In the genomic region with DNA sequence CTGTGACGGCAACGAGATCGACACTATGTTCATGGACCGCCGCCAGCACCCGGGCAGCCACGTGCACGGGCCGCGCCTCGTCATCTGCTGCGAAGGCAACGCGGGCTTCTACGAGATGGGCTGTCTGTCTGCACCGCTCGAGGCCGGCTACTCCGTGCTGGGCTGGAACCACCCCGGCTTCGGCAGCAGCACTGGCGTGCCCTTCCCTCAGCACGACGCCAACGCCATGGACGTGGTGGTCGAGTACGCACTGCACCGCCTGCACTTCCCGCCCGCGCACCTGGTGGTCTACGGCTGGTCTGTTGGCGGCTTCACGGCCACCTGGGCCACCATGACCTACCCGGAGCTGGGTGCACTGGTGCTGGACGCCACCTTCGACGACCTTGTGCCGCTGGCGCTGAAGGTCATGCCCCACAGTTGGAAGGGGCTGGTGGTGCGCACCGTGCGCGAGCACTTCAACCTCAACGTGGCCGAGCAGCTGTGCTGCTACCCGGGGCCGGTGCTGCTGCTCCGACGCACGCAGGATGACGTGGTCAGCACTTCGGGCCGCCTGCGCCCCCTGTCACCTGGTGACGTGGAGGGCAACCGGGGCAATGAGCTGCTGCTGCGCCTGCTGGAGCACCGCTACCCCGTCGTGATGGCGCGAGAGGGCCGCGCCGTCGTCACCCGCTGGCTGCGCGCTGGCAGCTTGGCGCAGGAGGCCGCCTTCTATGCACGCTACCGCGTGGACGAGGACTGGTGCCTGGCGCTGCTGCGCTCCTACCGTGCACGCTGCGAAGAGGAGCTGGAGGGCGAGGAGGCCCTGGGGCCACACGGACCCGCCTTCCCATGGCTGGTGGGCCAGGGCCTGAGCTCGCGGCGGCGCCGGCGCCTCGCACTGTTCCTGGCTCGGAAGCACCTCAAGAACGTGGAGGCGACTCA, we compare ENCODE assay signal across 1 cellular context.
A peak's percentile ranks its signal among the peaks of the same experiment; 100 is the strongest.
TF ChIP-seq lines count a peak whose summit lies in the region.

No MANE protein-coding gene starts in this region.

TF ChIP-seq in HepG2, 621 proteins besides CTCF, POLR2A, EP300 and RAD21 (continues in another document):
- TF ChIP-seq NONO (IDR thresholded peaks at IDR 0.05) (no peak), NONO (CRISPR knock-in tag; conservative IDR thresholded peaks at IDR 0.05) (peak; percentile 20; the same call in 1 of the 2 replicates), IKZF1 (IDR thresholded peaks at IDR 0.05) (no peak), MLLT10 (CRISPR knock-in tag; IDR thresholded peaks at IDR 0.05) (no peak), GABPB1 (CRISPR knock-in tag; IDR thresholded peaks at IDR 0.05) (no peak), RBFOX2 (IDR thresholded peaks at IDR 0.05; ENCODE audit: low read depth, low read length) (peak; percentile 89), SIX1 (CRISPR knock-in tag; IDR thresholded peaks at IDR 0.05; ENCODE audit: borderline replicate concordance) (no peak), SPEN (CRISPR knock-in tag; IDR thresholded peaks at IDR 0.05; ENCODE audit: low read depth) (no peak), ZNF232 (CRISPR knock-in tag; IDR thresholded peaks at IDR 0.05; ENCODE audit: borderline replicate concordance) (no peak), ZNF737 (CRISPR knock-in tag; IDR thresholded peaks at IDR 0.05; ENCODE audit: borderline replicate concordance) (0 out of 2 replicates have a peak, but pooled peaks have one; percentile 6), RBM22 (optimal IDR thresholded peaks at IDR 0.05; ENCODE audit: low read length) (peak; percentile 52), HNRNPL (IDR thresholded peaks at IDR 0.05; ENCODE audit: low read depth, low read length) (peak; percentile 60; the same call in 1 of the 2 replicates), PITX1 (CRISPR knock-in tag; IDR thresholded peaks at IDR 0.05) (peak; percentile 41; the same call in 1 of the 2 replicates), RXRA (CRISPR knock-in tag; IDR thresholded peaks at IDR 0.05) (peak; percentile 11; the same call in 1 of the 2 replicates), ZNF672 (CRISPR knock-in tag; IDR thresholded peaks at IDR 0.05) (no peak), AGO2 (optimal IDR thresholded peaks at IDR 0.05; ENCODE audit: low read depth, low read length) (peak; percentile 96), AGO1 (IDR thresholded peaks at IDR 0.05; ENCODE audit: low read depth, low read length, poor library complexity, severe bottlenecking) (peak; percentile 40), KDM5A (IDR thresholded peaks at IDR 0.05; ENCODE audit: borderline replicate concordance, low read length) (no peak), ZC3H13 (CRISPR knock-in tag; IDR thresholded peaks at IDR 0.05) (peak; percentile 92; the same call in 1 of the 2 replicates), ZNF260 (CRISPR knock-in tag; IDR thresholded peaks at IDR 0.05; ENCODE audit: borderline replicate concordance, low read depth) (no peak), NFKB2 (CRISPR knock-in tag; IDR thresholded peaks at IDR 0.05; ENCODE audit: borderline replicate concordance) (peak; percentile 27; the same call in 1 of the 2 replicates), STAG1 (CRISPR knock-in tag; IDR thresholded peaks at IDR 0.05) (no peak), NR2C2 (CRISPR knock-in tag; IDR thresholded peaks at IDR 0.05; ENCODE audit: borderline replicate concordance) (no peak), PRMT3 (CRISPR knock-in tag; IDR thresholded peaks at IDR 0.05; ENCODE audit: borderline replicate concordance, low read depth) (no peak), NCOA1 (CRISPR knock-in tag; IDR thresholded peaks at IDR 0.05) (no peak), REPIN1 (CRISPR knock-in tag; IDR thresholded peaks at IDR 0.05; ENCODE audit: borderline replicate concordance, low read depth) (no peak), ZNF598 (CRISPR knock-in tag; IDR thresholded peaks at IDR 0.05; ENCODE audit: borderline replicate concordance) (no peak), FOXA1 (IDR thresholded peaks at IDR 0.05) (no peak), FOXA1 (CRISPR knock-in tag; IDR thresholded peaks at IDR 0.05) (no peak), HNRNPLL (IDR thresholded peaks at IDR 0.05; ENCODE audit: low read depth, low read length, poor library complexity, severe bottlenecking) (peak; percentile 16), SETDB1 (CRISPR knock-in tag; IDR thresholded peaks at IDR 0.05; ENCODE audit: borderline replicate concordance) (no peak), SALL1 (CRISPR knock-in tag; IDR thresholded peaks at IDR 0.05) (no peak), THYN1 (CRISPR knock-in tag; IDR thresholded peaks at IDR 0.05; ENCODE audit: borderline replicate concordance, low read depth) (no peak), ZNF768 (CRISPR knock-in tag; IDR thresholded peaks at IDR 0.05) (peak; percentile 8; the same call in 1 of the 2 replicates), TEAD3 (CRISPR knock-in tag; optimal IDR thresholded peaks at IDR 0.05; ENCODE audit: borderline replicate concordance) (no peak), NFATC3 (CRISPR knock-in tag; IDR thresholded peaks at IDR 0.05) (no peak), TBX2 (CRISPR knock-in tag; IDR thresholded peaks at IDR 0.05; ENCODE audit: borderline replicate concordance) (no peak), DNMT1 (CRISPR knock-in tag; IDR thresholded peaks at IDR 0.05) (peak; percentile 76; the same call in 1 of the 2 replicates)
- TF ChIP-seq, protein P1, sequence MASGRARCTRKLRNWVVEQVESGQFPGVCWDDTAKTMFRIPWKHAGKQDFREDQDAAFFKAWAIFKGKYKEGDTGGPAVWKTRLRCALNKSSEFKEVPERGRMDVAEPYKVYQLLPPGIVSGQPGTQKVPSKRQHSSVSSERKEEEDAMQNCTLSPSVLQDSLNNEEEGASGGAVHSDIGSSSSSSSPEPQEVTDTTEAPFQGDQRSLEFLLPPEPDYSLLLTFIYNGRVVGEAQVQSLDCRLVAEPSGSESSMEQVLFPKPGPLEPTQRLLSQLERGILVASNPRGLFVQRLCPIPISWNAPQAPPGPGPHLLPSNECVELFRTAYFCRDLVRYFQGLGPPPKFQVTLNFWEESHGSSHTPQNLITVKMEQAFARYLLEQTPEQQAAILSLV (CRISPR knock-in tag; IDR thresholded peaks at IDR 0.05; ENCODE audit: borderline replicate concordance), result peak; percentile 42; the same call in 1 of the 2 replicates
- TF ChIP-seq, protein P2, sequence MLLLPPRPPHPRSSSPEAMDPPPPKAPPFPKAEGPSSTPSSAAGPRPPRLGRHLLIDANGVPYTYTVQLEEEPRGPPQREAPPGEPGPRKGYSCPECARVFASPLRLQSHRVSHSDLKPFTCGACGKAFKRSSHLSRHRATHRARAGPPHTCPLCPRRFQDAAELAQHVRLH (CRISPR knock-in tag; IDR thresholded peaks at IDR 0.05; ENCODE audit: borderline replicate concordance, low read depth), result no peak
- TF ChIP-seq, protein P3, sequence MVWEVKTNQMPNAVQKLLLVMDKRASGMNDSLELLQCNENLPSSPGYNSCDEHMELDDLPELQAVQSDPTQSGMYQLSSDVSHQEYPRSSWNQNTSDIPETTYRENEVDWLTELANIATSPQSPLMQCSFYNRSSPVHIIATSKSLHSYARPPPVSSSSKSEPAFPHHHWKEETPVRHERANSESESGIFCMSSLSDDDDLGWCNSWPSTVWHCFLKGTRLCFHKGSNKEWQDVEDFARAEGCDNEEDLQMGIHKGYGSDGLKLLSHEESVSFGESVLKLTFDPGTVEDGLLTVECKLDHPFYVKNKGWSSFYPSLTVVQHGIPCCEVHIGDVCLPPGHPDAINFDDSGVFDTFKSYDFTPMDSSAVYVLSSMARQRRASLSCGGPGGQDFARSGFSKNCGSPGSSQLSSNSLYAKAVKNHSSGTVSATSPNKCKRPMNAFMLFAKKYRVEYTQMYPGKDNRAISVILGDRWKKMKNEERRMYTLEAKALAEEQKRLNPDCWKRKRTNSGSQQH (CRISPR knock-in tag; IDR thresholded peaks at IDR 0.05; ENCODE audit: low read depth), result no peak
- TF ChIP-seq, protein P4, sequence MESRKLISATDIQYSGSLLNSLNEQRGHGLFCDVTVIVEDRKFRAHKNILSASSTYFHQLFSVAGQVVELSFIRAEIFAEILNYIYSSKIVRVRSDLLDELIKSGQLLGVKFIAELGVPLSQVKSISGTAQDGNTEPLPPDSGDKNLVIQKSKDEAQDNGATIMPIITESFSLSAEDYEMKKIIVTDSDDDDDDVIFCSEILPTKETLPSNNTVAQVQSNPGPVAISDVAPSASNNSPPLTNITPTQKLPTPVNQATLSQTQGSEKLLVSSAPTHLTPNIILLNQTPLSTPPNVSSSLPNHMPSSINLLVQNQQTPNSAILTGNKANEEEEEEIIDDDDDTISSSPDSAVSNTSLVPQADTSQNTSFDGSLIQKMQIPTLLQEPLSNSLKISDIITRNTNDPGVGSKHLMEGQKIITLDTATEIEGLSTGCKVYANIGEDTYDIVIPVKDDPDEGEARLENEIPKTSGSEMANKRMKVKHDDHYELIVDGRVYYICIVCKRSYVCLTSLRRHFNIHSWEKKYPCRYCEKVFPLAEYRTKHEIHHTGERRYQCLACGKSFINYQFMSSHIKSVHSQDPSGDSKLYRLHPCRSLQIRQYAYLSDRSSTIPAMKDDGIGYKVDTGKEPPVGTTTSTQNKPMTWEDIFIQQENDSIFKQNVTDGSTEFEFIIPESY (CRISPR knock-in tag; IDR thresholded peaks at IDR 0.05), result 0 out of 2 replicates have a peak, but pooled peaks have one; percentile 43
- TF ChIP-seq, protein P5, sequence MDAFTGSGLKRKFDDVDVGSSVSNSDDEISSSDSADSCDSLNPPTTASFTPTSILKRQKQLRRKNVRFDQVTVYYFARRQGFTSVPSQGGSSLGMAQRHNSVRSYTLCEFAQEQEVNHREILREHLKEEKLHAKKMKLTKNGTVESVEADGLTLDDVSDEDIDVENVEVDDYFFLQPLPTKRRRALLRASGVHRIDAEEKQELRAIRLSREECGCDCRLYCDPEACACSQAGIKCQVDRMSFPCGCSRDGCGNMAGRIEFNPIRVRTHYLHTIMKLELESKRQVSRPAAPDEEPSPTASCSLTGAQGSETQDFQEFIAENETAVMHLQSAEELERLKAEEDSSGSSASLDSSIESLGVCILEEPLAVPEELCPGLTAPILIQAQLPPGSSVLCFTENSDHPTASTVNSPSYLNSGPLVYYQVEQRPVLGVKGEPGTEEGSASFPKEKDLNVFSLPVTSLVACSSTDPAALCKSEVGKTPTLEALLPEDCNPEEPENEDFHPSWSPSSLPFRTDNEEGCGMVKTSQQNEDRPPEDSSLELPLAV (CRISPR knock-in tag; conservative IDR thresholded peaks at IDR 0.05; ENCODE audit: low read depth), result 0 out of 2 replicates have a peak, but pooled peaks have one; percentile 24
- TF ChIP-seq, protein P6, sequence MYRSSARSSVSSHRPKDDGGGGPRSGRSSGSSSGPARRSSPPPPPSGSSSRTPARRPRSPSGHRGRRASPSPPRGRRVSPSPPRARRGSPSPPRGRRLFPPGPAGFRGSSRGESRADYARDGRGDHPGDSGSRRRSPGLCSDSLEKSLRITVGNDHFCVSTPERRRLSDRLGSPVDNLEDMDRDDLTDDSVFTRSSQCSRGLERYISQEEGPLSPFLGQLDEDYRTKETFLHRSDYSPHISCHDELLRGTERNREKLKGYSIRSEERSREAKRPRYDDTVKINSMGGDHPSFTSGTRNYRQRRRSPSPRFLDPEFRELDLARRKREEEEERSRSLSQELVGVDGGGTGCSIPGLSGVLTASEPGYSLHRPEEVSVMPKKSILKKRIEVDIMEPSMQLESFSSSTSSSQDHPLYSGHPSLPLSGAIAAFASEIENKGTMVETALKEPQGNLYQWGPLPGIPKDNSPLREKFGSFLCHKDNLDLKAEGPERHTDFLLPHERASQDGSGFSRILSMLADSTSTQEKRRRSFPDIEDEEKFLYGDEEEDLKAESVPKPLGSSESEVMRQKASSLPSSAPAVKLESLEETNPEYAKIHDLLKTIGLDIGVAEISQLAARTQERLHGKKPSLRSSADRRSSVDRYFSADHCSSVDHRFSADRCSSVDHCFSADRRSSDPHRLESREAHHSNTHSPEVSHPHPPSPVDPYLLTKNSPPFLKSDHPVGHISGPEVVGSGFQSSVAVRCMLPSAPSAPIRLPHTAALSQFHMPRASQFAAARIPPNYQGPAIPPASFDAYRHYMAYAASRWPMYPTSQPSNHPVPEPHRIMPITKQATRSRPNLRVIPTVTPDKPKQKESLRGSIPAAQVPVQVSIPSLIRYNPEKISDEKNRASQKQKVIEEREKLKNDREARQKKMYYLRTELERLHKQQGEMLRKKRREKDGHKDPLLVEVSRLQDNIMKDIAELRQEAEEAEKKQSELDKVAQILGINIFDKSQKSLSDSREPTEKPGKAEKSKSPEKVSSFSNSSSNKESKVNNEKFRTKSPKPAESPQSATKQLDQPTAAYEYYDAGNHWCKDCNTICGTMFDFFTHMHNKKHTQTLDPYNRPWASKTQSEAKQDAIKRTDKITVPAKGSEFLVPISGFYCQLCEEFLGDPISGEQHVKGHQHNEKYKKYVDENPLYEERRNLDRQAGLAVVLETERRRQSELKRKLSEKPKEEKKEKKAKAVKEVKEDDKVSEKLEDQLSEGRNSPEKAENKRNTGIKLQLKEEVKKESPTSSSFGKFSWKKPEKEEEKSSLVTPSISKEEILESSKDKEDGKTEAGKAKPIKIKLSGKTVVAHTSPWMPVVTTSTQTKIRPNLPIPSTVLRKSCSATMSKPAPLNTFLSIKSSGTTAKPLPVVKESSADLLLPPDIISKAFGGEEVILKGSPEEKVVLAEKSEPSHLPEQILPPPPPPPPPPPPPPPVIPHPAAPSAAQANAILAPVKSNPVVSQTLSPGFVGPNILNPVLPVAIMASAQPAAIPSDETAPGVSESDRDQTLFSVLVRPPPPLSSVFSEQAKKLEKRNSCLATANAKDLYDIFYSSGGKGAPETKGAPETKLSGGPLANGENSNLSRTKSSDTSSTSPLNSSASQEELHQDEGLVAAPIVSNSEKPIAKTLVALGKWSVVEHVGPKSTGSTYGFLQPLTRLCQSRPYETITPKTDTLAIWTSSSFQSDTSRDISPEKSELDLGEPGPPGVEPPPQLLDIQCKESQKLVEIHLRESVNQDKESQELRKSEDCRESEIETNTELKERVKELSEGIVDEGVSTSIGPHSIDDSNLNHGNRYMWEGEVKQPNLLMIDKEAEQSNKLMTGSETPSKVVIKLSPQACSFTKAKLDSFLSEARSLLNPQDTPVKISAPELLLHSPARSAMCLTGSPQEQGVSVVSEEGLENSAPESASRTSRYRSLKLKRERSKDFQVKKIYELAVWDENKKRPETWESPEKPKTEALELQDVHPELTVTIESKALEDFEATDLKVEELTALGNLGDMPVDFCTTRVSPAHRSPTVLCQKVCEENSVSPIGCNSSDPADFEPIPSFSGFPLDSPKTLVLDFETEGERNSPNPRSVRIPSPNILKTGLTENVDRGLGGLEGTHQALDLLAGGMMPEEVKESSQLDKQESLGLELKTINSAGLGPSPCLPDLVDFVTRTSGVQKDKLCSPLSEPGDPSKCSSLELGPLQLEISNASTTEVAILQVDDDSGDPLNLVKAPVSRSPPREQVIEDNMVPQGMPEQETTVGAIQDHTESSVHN (CRISPR knock-in tag; IDR thresholded peaks at IDR 0.05), result no peak
- TF ChIP-seq, protein P7, sequence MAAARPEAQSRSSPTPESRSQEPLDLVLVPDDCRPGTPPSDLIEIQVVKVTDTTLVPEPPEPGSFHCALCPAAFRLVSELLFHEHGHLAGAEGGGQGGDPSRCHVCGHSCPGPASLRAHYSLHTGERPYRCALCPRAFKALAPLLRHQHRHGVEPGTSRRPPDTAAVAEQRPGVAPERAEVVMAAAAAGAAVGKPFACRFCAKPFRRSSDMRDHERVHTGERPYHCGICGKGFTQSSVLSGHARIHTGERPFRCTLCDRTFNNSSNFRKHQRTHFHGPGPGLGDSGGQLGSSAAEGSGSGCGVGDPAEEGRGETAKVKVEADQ (CRISPR knock-in tag; IDR thresholded peaks at IDR 0.05; ENCODE audit: borderline replicate concordance), result no peak
- TF ChIP-seq, protein P8, sequence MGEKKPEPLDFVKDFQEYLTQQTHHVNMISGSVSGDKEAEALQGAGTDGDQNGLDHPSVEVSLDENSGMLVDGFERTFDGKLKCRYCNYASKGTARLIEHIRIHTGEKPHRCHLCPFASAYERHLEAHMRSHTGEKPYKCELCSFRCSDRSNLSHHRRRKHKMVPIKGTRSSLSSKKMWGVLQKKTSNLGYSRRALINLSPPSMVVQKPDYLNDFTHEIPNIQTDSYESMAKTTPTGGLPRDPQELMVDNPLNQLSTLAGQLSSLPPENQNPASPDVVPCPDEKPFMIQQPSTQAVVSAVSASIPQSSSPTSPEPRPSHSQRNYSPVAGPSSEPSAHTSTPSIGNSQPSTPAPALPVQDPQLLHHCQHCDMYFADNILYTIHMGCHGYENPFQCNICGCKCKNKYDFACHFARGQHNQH (CRISPR knock-in tag; IDR thresholded peaks at IDR 0.05), result no peak
